Comparison of ENCODE assay signal across 7 cellular contexts in genomic region chr12:43338848-43339526, GRCh38.
DNase-seq lines count a peak whose midpoint lies in the region; ATAC-seq and TF ChIP-seq lines count a peak whose summit lies in the region.

No MANE protein-coding gene starts in this region.

- no peak overlapping the region for H3K4me3 ChIP-seq in ascending aorta

- peaks cover 0 to 2% of the 10 kb centered on the region in 2 donors for H3K4me1 ChIP-seq in ascending aorta

- H3K27me3 ChIP-seq in ascending aorta = no peaks in the 10 kb centered on the region

- intact Hi-C loops in ascending aorta (cut with DNase I) = loop anchor here (2.0 kb wide), 1 partner anchor 856 kb away; no protein-coding TSS in a partner anchor

- H3K9me3 ChIP-seq in ascending aorta = no peaks in the 10 kb centered on the region

- DNase-seq in NCI-H1105 (lab: John Stamatoyannopoulos, UW) (peak; percentile 11), ascending aorta (ENCODE audit: low spot score in 2 of 2) (no peak), islet precursor cell (peak; percentile 59), NCI-H1436 (lab: John Stamatoyannopoulos, UW) (no peak), ureter (ENCODE audit: low spot score) (no peak)

- peak in 2 of 3 experiments; percentile 29 to 44 for TF ChIP-seq CTCF in ascending aorta (IDR thresholded peaks at IDR 0.05)

- H3K36me3 ChIP-seq in ascending aorta = no peaks in the 10 kb centered on the region

- no peak overlapping the region for H3K27ac ChIP-seq in ascending aorta

- peak; percentile 50 for ATAC-seq in GM18517 (IDR thresholded peaks at IDR 0.05; ENCODE audit: unreplicated experiment)
- ATAC-seq in HG02763 (IDR thresholded peaks at IDR 0.05; ENCODE audit: unreplicated experiment) = peak; percentile 55

Comparison
In these comparisons a context has a peak if more than half of its experiments do, and no peak if none do; other contexts are left out.
1. DNase-seq: peak in NCI-H1105 (single experiment) and islet precursor cell (single experiment); none in ascending aorta (0 of 2), NCI-H1436 (single experiment) and ureter (single experiment).